8 cellular contexts compared by ENCODE assay signal in the genomic region with DNA sequence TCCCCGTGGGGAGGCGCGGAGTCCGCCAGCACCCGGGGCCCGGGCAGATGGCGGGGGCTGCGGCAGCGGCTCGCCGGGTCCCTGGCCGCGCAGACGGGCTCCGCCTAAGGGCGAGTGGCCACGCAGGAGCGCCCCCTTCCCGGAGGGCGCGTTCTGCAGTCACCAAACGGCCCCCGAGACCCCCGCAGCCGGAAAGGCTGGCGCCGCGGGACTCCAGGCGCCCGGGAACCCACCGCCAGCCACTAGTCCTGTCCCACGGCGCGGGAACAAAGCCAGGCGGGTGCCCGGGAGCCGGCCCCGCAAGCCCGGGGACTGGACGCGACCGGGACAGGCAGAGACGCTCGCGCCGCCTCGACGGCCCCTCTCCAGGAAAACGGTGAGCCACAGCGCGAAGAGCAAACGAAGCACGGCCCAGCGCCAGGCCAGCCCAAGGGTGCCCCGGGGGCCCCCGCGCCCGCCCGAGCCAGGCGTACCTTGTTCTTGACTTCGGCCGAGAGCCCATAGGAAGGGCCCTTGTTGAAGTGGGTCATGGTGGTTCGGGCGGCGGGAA. TPM values are rescaled to one million over a fixed set of nuclear protein-coding genes. Genes with fewer than 3 reads are reported as not detected.
DNase-seq lines count a peak whose midpoint lies in the region; ATAC-seq and TF ChIP-seq lines count a peak whose summit lies in the region.

No MANE protein-coding gene starts in this region.

- intact Hi-C loops in CD8-positive, alpha-beta T cell (cut with DNase I, micrococcal nuclease): loop anchor here (1.0 to 5.0 kb wide), 4 partner anchors 37 to 146 kb away; partner anchors contain the start of gene ALG14 (in 1 of the 2)
- intact Hi-C loops in right lobe of liver (cut with DNase I): no loop called here

- H3K9me3 Mint-ChIP-seq in CD8-positive, alpha-beta T cell: no peaks in the 10 kb centered on the region
- no peaks in the 10 kb centered on the region for H3K9me3 Mint-ChIP-seq in stimulated activated naive CD8-positive, alpha-beta T cell treated with anti-CD3 and anti-CD28 coated beads, Interleukin-15, amount 100 ng/mL, for 72 hours

- peaks cover 16% of the 10 kb centered on the region for H3K4me1 ChIP-seq in CD8-positive, alpha-beta T cell (ENCODE audit: insufficient read depth, low read length)
- H3K4me1 ChIP-seq in right lobe of liver: peaks cover 0 to 58% (median 7%) of the 10 kb centered on the region in 4 donors

- peak; percentile 13 for ATAC-seq in CD8-positive, alpha-beta T cell
- ATAC-seq in GM18873 (IDR thresholded peaks at IDR 0.05; ENCODE audit: low FRiP score, unreplicated experiment): peak; percentile 23
- ATAC-seq in HG03108 (IDR thresholded peaks at IDR 0.05; ENCODE audit: unreplicated experiment): peak; percentile 27
- ATAC-seq in right lobe of liver: peak; percentile 39 to 58 (median 54)
- ATAC-seq in stimulated activated naive CD8-positive, alpha-beta T cell treated with anti-CD3 and anti-CD28 coated beads, Interleukin-15, amount 100 ng/mL, for 72 hours: peak; percentile 64

- WGBS in right lobe of liver (ENCODE audit: insufficient coverage, low coverage, low lambda C conversion rate, missing lambda C conversion rate): 0% methylated on average over 6 of the region's 65 CpGs

- H3K36me3 ChIP-seq in CD8-positive, alpha-beta T cell (ENCODE audit: insufficient read depth, low read length): no peaks in the 10 kb centered on the region
- H3K36me3 ChIP-seq in SK-N-MC (ENCODE audit: insufficient read depth, low read length): peaks cover 16% of the 10 kb centered on the region
- H3K36me3 ChIP-seq in right lobe of liver: no peaks in the 10 kb centered on the region

- H3K27ac Mint-ChIP-seq in CD8-positive, alpha-beta T cell: no peak overlapping the region
- H3K27ac Mint-ChIP-seq in stimulated activated naive CD8-positive, alpha-beta T cell treated with anti-CD3 and anti-CD28 coated beads, Interleukin-15, amount 100 ng/mL, for 72 hours: no peak overlapping the region

- peak overlapping the region; percentile 90 for H3K4me3 Mint-ChIP-seq in CD8-positive, alpha-beta T cell
- peak overlapping the region; percentile 92 to 93 for H3K4me3 Mint-ChIP-seq in stimulated activated naive CD8-positive, alpha-beta T cell treated with anti-CD3 and anti-CD28 coated beads, Interleukin-15, amount 100 ng/mL, for 72 hours

- peaks cover 4% of the 10 kb centered on the region for H3K36me3 Mint-ChIP-seq in CD8-positive, alpha-beta T cell

- peaks cover 25% of the 10 kb centered on the region for H3K4me1 Mint-ChIP-seq in CD8-positive, alpha-beta T cell (ENCODE audit: low read depth)
- H3K4me1 Mint-ChIP-seq in stimulated activated naive CD8-positive, alpha-beta T cell treated with anti-CD3 and anti-CD28 coated beads, Interleukin-15, amount 100 ng/mL, for 72 hours: peaks cover 41% of the 10 kb centered on the region

- peak overlapping the region; percentile 62 for H3K4me3 ChIP-seq in CD8-positive, alpha-beta T cell (ENCODE audit: low read depth, low read length)
- H3K4me3 ChIP-seq in SK-N-MC (peak overlapping the region; percentile 94), right lobe of liver (peak overlapping the region; percentile 64 to 81 (median 71))

- H3K27me3 ChIP-seq in CD8-positive, alpha-beta T cell (ENCODE audit: insufficient read depth, low read length): no peaks in the 10 kb centered on the region
- no peaks in the 10 kb centered on the region for H3K27me3 ChIP-seq in right lobe of liver

- peak overlapping the region; percentile 11 for H3K27ac ChIP-seq in CD8-positive, alpha-beta T cell (ENCODE audit: low read depth, low read length)
- H3K27ac ChIP-seq in SK-N-MC (peak overlapping the region; percentile 96), right lobe of liver (peak overlapping the region; percentile 94 to 99 (median 98))

- peak in 3 of 7 experiments; percentile 15 to 63 (median 28) for DNase-seq in CD8-positive, alpha-beta T cell
- DNase-seq in SK-N-MC (ENCODE audit: low read depth, low spot score) (no peak), dermis blood vessel endothelial cell (peak; percentile 78), right lobe of liver (peak; percentile 68 to 75 (median 69)), middle frontal gyrus (ENCODE audit: extremely low spot score, low spot score) (no peak)
- DNase-seq in stimulated activated naive CD8-positive, alpha-beta T cell treated with anti-CD3 and anti-CD28 coated beads, Interleukin-15, amount 100 ng/mL, for 72 hours: peak; percentile 49 to 56

- peaks cover 9% of the 10 kb centered on the region for H3K27me3 Mint-ChIP-seq in CD8-positive, alpha-beta T cell (ENCODE audit: low read depth)
- peaks cover 29% of the 10 kb centered on the region for H3K27me3 Mint-ChIP-seq in stimulated activated naive CD8-positive, alpha-beta T cell treated with anti-CD3 and anti-CD28 coated beads, Interleukin-15, amount 100 ng/mL, for 72 hours

- peak overlapping the region; percentile 93 for H3K9ac ChIP-seq in SK-N-MC (ENCODE audit: insufficient read length)

- TF ChIP-seq CTCF in CD8-positive, alpha-beta T cell (IDR thresholded peaks at IDR 0.05): no peak
- peak; percentile 35 to 52 (median 40) for TF ChIP-seq CTCF in right lobe of liver (IDR thresholded peaks at IDR 0.05)

- no peak for TF ChIP-seq POLR2A in right lobe of liver (IDR thresholded peaks at IDR 0.05)

- no peaks in the 10 kb centered on the region for H3K9me3 ChIP-seq in CD8-positive, alpha-beta T cell (ENCODE audit: low read length)
- H3K9me3 ChIP-seq in SK-N-MC (ENCODE audit: low read depth, low read length) (no peaks in the 10 kb centered on the region), right lobe of liver (no peaks in the 10 kb centered on the region)

- POLR2A ChIA-PET in CD8-positive, alpha-beta T cell (lab: Charles Lee): no interaction called here

- CTCF ChIA-PET in CD8-positive, alpha-beta T cell (lab: Charles Lee): interaction anchor here (1.6 kb wide), 1 partner anchor 117 kb away, joined by 5 read pairs; no protein-coding TSS in a partner anchor

RNA-seq across cellular contexts. Expression of gene CNN3, which starts 0.5 kb away (rescaled TPM):
- total RNA-seq in CD8-positive, alpha-beta T cell: 1 to 10 TPM; 7.5 to 9.4 TPM
- total RNA-seq in dermis blood vessel endothelial cell: 578 and 589 TPM in 2 replicates
- total RNA-seq in right lobe of liver: 100 to 1,000 TPM in 2 of 6 experiments, 10 to 100 TPM in 4; 90.5 to 125 (median 99.3) TPM

Comparison
In these comparisons a context has a peak if more than half of its experiments do, and no peak if none do; other contexts are left out.
1. ATAC-seq: peak in every context shown above with its lines; median percentile 64 in stimulated activated naive CD8-positive, alpha-beta T cell treated with anti-CD3 and anti-CD28 coated beads, Interleukin-15, amount 100 ng/mL, for 72 hours; 54 in right lobe of liver; 27 in HG03108; 23 in GM18873; 13 in CD8-positive, alpha-beta T cell.
2. DNase-seq: peak in dermis blood vessel endothelial cell (single experiment), right lobe of liver (3 of 3) and stimulated activated naive CD8-positive, alpha-beta T cell treated with anti-CD3 and anti-CD28 coated beads, Interleukin-15, amount 100 ng/mL, for 72 hours (2 of 2); none in SK-N-MC (single experiment) and middle frontal gyrus (single experiment).
3. H3K27ac ChIP-seq: peak in every context shown above with its lines; median percentile 98 in right lobe of liver; 96 in SK-N-MC; 11 in CD8-positive, alpha-beta T cell.
4. RNA of gene CNN3, which starts 0.5 kb away (total RNA-seq): 578 to 589 TPM in dermis blood vessel endothelial cell and 90.5 to 125 TPM in right lobe of liver; 7.5 to 9.4 TPM in CD8-positive, alpha-beta T cell; every median in the first group is over 4 times any median in the second.
5. intact Hi-C loops: an anchor here in CD8-positive, alpha-beta T cell (1.0 to 5.0 kb wide); none called in right lobe of liver.
6. Peak in every context shown above with its lines, with median percentiles within 50 percentile points of each other: H3K4me3 ChIP-seq.